18 cellular contexts compared by ENCODE assay signal in genomic region chr18:74577019-74577418, GRCh38. TPM values are rescaled to one million over a fixed set of nuclear protein-coding genes. Genes with fewer than 3 reads are reported as not detected.
DNase-seq lines count a peak whose midpoint lies in the region; FAIRE-seq and TF ChIP-seq lines count a peak whose summit lies in the region.
"Had no signal": no experiment of that assay in that cellular context is flagged by ENCODE, and none has a peak within 500 bp of the region (broad histone marks: within the 10 kb centered on the region; RNA-seq: fewer than 3 reads in every experiment).

No MANE protein-coding gene starts in this region.

- no peak overlapping the region for H3K27ac Mint-ChIP-seq in neural progenitor cell
- H3K27ac Mint-ChIP-seq: CD8-positive, alpha-beta memory T cell had no signal

- H3K4me2 ChIP-seq in neural progenitor cell: no peak overlapping the region
- H3K4me2 ChIP-seq: A549, BLaER1, KMS-11 had no signal

- no peaks in the 10 kb centered on the region for H4K20me1 ChIP-seq in neural progenitor cell (ENCODE audit: low read depth)
- H4K20me1 ChIP-seq: BLaER1 had no signal

- H3K79me2 ChIP-seq in neural progenitor cell (ENCODE audit: low read depth): no peaks in the 10 kb centered on the region

- H3K27me3 ChIP-seq in neural progenitor cell (no peaks in the 10 kb centered on the region), colonic mucosa (no peaks in the 10 kb centered on the region)
- H3K27me3 ChIP-seq: BLaER1 had no signal

- H3K9me3 ChIP-seq in kidney (ENCODE audit: control insufficient read depth in 1 of 2, low read length in 2 of 2) (no peaks in the 10 kb centered on the region), neural progenitor cell (ENCODE audit: low read depth) (no peaks in the 10 kb centered on the region), colonic mucosa (no peaks in the 10 kb centered on the region)
- H3K9me3 ChIP-seq: A549, BLaER1, Caco-2 had no signal

- no peak overlapping the region for H3K4me3 Mint-ChIP-seq in neural progenitor cell
- H3K4me3 Mint-ChIP-seq: CD8-positive, alpha-beta memory T cell had no signal

- H3K4me1 ChIP-seq in kidney (ENCODE audit: control insufficient read depth in 1 of 2, insufficient read depth in 1 of 2, low read depth in 1 of 2, low read length in 2 of 2) (peaks cover 9 to 18% of the 10 kb centered on the region in 2 donors), neural progenitor cell (peaks cover 8% of the 10 kb centered on the region), colonic mucosa (no peaks in the 10 kb centered on the region)
- H3K4me1 ChIP-seq: A549, BLaER1, Caco-2 had no signal

- no peak overlapping the region for H2AFZ ChIP-seq in neural progenitor cell (replicated peaks)

- DNase-seq in ELF-1 (ENCODE audit: low read depth, low spot score) (peak; percentile 18), SK-N-DZ (ENCODE audit: low spot score) (peak; percentile 37), kidney (no peak), neural progenitor cell (ENCODE audit: low spot score) (peak; percentile 1), GM10266 (ENCODE audit: extremely low spot score) (no peak), colonic mucosa (no peak)
- no peak for DNase-seq in activated CD4-positive, alpha-beta T cell treated with anti-CD3 and anti-CD28 coated beads for 48 hours
- DNase-seq: Caco-2; CD8-positive, alpha-beta memory T cell; DMS79 treated with DMSO at 0.1 percent for 48 hours; EL; GDM1 had no signal

- peaks cover 6% of the 10 kb centered on the region for H3K27me3 Mint-ChIP-seq in neural progenitor cell (ENCODE audit: insufficient read depth, low read depth)

- H3K9ac ChIP-seq in kidney (ENCODE audit: low read length in 2 of 2): no peak overlapping the region
- H3K9ac ChIP-seq in neural progenitor cell: no peak overlapping the region
- H3K9ac ChIP-seq in colonic mucosa (ENCODE audit: low read depth in 2 of 2, low read length in 2 of 2): no peak overlapping the region
- H3K9ac ChIP-seq: BLaER1, KMS-11 had no signal

- TF ChIP-seq CTCF in kidney (IDR thresholded peaks at IDR 0.05; ENCODE audit: borderline replicate concordance, extremely low read depth, insufficient read depth) (no peak), neural progenitor cell (IDR thresholded peaks at IDR 0.05) (no peak), GM10266 (IDR thresholded peaks at IDR 0.05; ENCODE audit: control insufficient read depth, insufficient read depth, low read depth, missing control alignments) (no peak), colonic mucosa (IDR thresholded peaks at IDR 0.05) (no peak)

- H3K9me3 Mint-ChIP-seq in neural progenitor cell: no peaks in the 10 kb centered on the region
- H3K9me3 Mint-ChIP-seq: CD8-positive, alpha-beta memory T cell had no signal

- H3K27ac ChIP-seq in kidney (ENCODE audit: low read depth in 2 of 2, low read length in 2 of 2) (peak overlapping the region; percentile 67 to 76), neural progenitor cell (no peak overlapping the region), colonic mucosa (no peak overlapping the region)
- H3K27ac ChIP-seq: A549, BLaER1, KMS-11 had no signal

- H3K36me3 ChIP-seq in kidney (ENCODE audit: control insufficient read depth in 1 of 2, insufficient read depth in 2 of 2, low read length in 2 of 2) (no peaks in the 10 kb centered on the region), neural progenitor cell (no peaks in the 10 kb centered on the region), colonic mucosa (no peaks in the 10 kb centered on the region)
- H3K36me3 ChIP-seq: BLaER1 had no signal

- no peaks in the 10 kb centered on the region for H3F3A ChIP-seq in neural progenitor cell (ENCODE audit: low read depth)

- intact Hi-C loops in kidney (cut with DNase I) (no loop called here), colonic mucosa (cut with DNase I) (no loop called here)

- FAIRE-seq in kidney (lab: Jason Lieb, UNC): no peak
- FAIRE-seq: A549, GM19239 had no signal

- no peaks in the 10 kb centered on the region for H3K36me3 Mint-ChIP-seq in neural progenitor cell
- H3K36me3 Mint-ChIP-seq: CD8-positive, alpha-beta memory T cell had no signal

- no peaks in the 10 kb centered on the region for H3K4me1 Mint-ChIP-seq in neural progenitor cell
- H3K4me1 Mint-ChIP-seq: CD8-positive, alpha-beta memory T cell had no signal

- H3K4me3 ChIP-seq in kidney (ENCODE audit: low read length in 2 of 2): peak overlapping the region in 1 of 2 donors; percentile 3
- H3K4me3 ChIP-seq in neural progenitor cell: no peak overlapping the region
- H3K4me3 ChIP-seq in colonic mucosa: no peak overlapping the region
- H3K4me3 ChIP-seq: A549, BLaER1 had no signal

RNA-seq across cellular contexts. Expression of gene ZNF407, which starts 20.7 kb away (rescaled TPM):
- 3.0 and 3.2 TPM in 2 replicates for polyA plus RNA-seq in SK-N-DZ (2014; cell fraction: cytosol; rRNA removed)
- polyA plus RNA-seq in SK-N-DZ (2014; cell fraction: nucleus; rRNA removed): 2.3 and 4.1 TPM in 2 replicates
- total RNA-seq in kidney (17.8 TPM), neural progenitor cell (ENCODE audit: low replicate concordance) (7.3 and 9.0 TPM in 2 replicates), colonic mucosa (10 to 100 TPM in 1 of 2 donors, 1 to 10 TPM in 1; 8.1 to 13.1 TPM)
- 2.5 TPM for polyA plus RNA-seq in kidney (ENCODE audit: insufficient read depth, low read depth, low replicate concordance)

RNA-seq across cellular contexts. Expression of gene CNDP1, which starts 42.7 kb away (rescaled TPM):
- polyA plus RNA-seq in SK-N-DZ (2014; cell fraction: cytosol; rRNA removed): 0.14 TPM in 1 of 2 replicates, not detected in the other
- polyA plus RNA-seq in SK-N-DZ (2014; cell fraction: nucleus; rRNA removed): 0.06 and 0.84 TPM in 2 replicates
- total RNA-seq in kidney (1.4 TPM), neural progenitor cell (ENCODE audit: low replicate concordance) (not detected in 2 replicates), colonic mucosa (under 1 TPM in 1 of 2 donors, not detected in 1; 0.10 TPM)
- 2.9 TPM for polyA plus RNA-seq in kidney (ENCODE audit: insufficient read depth, low read depth, low replicate concordance)
- total RNA-seq: H4, HT-29 had no signal
- polyA plus RNA-seq: CD8-positive, alpha-beta memory T cell had no signal

Comparison
In these comparisons a context has a peak if more than half of its experiments do, and no peak if none do; other contexts are left out.
1. DNase-seq: peak in ELF-1 (single experiment), SK-N-DZ (single experiment) and neural progenitor cell (single experiment); none in kidney (single experiment), GM10266 (single experiment), activated CD4-positive, alpha-beta T cell treated with anti-CD3 and anti-CD28 coated beads for 48 hours (single experiment) and colonic mucosa (single experiment).
2. H3K27ac ChIP-seq: peak in kidney (2 of 2); none in neural progenitor cell (single experiment) and colonic mucosa (single experiment).